In the genomic region with DNA sequence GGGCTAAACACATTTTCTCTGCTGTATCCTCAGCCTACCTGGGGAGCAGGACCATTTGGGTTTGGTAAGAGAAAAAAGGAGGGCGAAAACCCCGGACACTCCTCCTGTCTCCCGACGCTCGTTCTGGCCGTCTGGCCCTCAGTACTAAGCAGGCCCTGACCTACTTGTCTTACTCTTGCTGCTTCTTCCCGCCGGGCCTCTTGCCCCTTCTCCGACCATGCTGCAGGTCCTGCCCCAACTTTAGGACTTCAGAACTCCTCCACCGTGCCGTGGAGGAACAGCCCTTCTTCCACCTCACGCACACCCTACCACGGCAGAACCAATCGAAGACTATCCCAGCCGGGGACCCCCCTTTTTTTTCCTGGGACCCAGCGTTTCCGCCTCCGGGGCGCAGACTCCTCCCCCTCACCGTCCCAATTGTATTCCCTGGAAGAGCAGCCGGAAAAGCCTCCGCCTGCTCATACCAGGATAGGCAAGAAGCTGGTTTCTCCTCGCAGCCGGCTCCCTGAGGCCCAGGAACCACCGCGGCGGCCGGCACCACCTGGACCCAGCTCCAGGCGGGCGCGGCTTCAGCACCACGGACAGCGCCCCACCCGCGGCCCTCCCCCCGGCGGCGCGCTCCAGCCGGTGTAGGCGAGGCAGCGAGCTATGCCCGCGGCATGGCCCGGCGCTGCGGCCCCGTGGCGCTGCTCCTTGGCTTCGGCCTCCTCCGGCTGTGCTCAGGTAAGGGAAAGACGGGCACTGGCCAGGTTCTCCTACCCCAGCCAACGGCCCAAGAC, we compare ENCODE assay signal across 8 cellular contexts. TPM values are rescaled to one million over a fixed set of nuclear protein-coding genes. Genes with fewer than 3 reads are reported as not detected.
A peak's percentile ranks its signal among the peaks of the same experiment; 100 is the strongest.
DNase-seq lines count a peak whose midpoint lies in the region; ATAC-seq, FAIRE-seq and TF ChIP-seq lines count a peak whose summit lies in the region.

A gene with protein sequence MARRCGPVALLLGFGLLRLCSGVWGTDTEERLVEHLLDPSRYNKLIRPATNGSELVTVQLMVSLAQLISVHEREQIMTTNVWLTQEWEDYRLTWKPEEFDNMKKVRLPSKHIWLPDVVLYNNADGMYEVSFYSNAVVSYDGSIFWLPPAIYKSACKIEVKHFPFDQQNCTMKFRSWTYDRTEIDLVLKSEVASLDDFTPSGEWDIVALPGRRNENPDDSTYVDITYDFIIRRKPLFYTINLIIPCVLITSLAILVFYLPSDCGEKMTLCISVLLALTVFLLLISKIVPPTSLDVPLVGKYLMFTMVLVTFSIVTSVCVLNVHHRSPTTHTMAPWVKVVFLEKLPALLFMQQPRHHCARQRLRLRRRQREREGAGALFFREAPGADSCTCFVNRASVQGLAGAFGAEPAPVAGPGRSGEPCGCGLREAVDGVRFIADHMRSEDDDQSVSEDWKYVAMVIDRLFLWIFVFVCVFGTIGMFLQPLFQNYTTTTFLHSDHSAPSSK (plus strand): TSS at position 393 of the 779 bp plus-strand sequence. CDS start 267 bp downstream, at position 660.

- H3K27me3 ChIP-seq in iPS-18a (ENCODE audit: control insufficient read depth, insufficient read depth, low read length) (peaks cover 9% of the 10 kb centered on the region), small intestine (ENCODE audit: control insufficient read depth in 2 of 2, insufficient read depth in 2 of 2, low read length in 2 of 2) (no peaks in the 10 kb centered on the region)

- H3K9ac ChIP-seq in iPS-18a (ENCODE audit: low read length) = peak within 1 kb of the TSS; percentile 35

- H3K4me1 ChIP-seq in iPS-18a (ENCODE audit: control insufficient read depth, low read depth, low read length) = peaks cover 6% of the 10 kb centered on the region
- H3K4me1 ChIP-seq in small intestine (ENCODE audit: control insufficient read depth in 2 of 2, insufficient read depth in 1 of 2, low read depth in 1 of 2, low read length in 1 of 2) = no peaks in the 10 kb centered on the region

- H3K4me3 ChIP-seq in GM12865 (ENCODE audit: low read depth, low read length) (no peak within 1 kb of the TSS), iPS-18a (ENCODE audit: low read length) (peak within 1 kb of the TSS; percentile 61), small intestine (ENCODE audit: low read depth in 1 of 2, low read length in 2 of 2) (no peak within 1 kb of the TSS)

- WGBS in small intestine, 3 donors = 3 to 4% (median 3%) methylated on average over 49 to 53 of the region's 53 CpGs

- TF ChIP-seq CTCF in GM12865 (IDR thresholded peaks at IDR 0.05; ENCODE audit: insufficient read depth, low read depth, low read length, missing control alignments) = no peak

- H3K27ac ChIP-seq in iPS-18a (ENCODE audit: low read length) (no peak within 1 kb of the TSS), small intestine (ENCODE audit: low read depth in 1 of 2, low read length in 1 of 2) (no peak within 1 kb of the TSS)

- H3K9me3 ChIP-seq in iPS-18a (ENCODE audit: control insufficient read depth, low read depth, low read length) (no peaks in the 10 kb centered on the region), small intestine (ENCODE audit: control insufficient read depth, low read depth) (no peaks in the 10 kb centered on the region)

- H3K36me3 ChIP-seq in iPS-18a (ENCODE audit: control insufficient read depth, low read depth, low read length) = no peaks in the 10 kb centered on the region
- no peaks in the 10 kb centered on the region for H3K36me3 ChIP-seq in small intestine (ENCODE audit: control insufficient read depth in 2 of 2, insufficient read depth in 2 of 2, low read length in 2 of 2)

- no peak for FAIRE-seq in small intestine (lab: Jason Lieb, UNC)

- ATAC-seq in HG03097 (IDR thresholded peaks at IDR 0.05; ENCODE audit: low FRiP score, unreplicated experiment) = no peak

- DNase-seq in GM12865 (ENCODE audit: low read depth) (peak; percentile 63), NCI-H1436 treated with DMSO at 0.1 percent for 48 hours (lab: John Stamatoyannopoulos, UW) (peak; percentile 7), T-helper 9 cell (peak; percentile 74), astrocyte of the hippocampus (ENCODE audit: low read depth, low spot score) (peak; percentile 88), small intestine (peak; percentile 53), SKM-1 treated with dmso at 0.1 percent for 144 hours (lab: John Stamatoyannopoulos, UW; ENCODE audit: unreplicated experiment) (no peak)

RNA-seq across cellular contexts. Expression of the gene that starts here (rescaled TPM):
- under 1 TPM in 1 of 3 donors, not detected in 2; 0.95 TPM for polyA plus RNA-seq in small intestine

Comparison
In these comparisons a context has a peak if more than half of its experiments do, and no peak if none do; other contexts are left out.
1. Peak in DNase-seq in small intestine; RNA of the gene not detected or under 1 TPM.